11 cellular contexts compared by ENCODE assay signal in genomic region chr2:104447831-104448434, GRCh38.
DNase-seq lines count a peak whose midpoint lies in the region; FAIRE-seq and TF ChIP-seq lines count a peak whose summit lies in the region.
"Had no signal": no experiment of that assay in that cellular context is flagged by ENCODE, and none has a peak within 500 bp of the region (broad histone marks: within the 10 kb centered on the region; RNA-seq: fewer than 3 reads in every experiment).

No MANE protein-coding gene starts in this region.

- H3K9me3 ChIP-seq in left ventricle myocardium inferior (replicated peaks) (no peaks in the 10 kb centered on the region), Loucy (ENCODE audit: insufficient read depth, low read depth, low read length) (no peaks in the 10 kb centered on the region)
- H3K9me3 ChIP-seq: Peyer's patch, suprapubic skin had no signal

- H4K20me1 ChIP-seq in Loucy (ENCODE audit: insufficient read depth, low read length, poor library complexity, severe bottlenecking), result no peaks in the 10 kb centered on the region

- TF ChIP-seq POLR2A in GM12891 (IDR thresholded peaks at IDR 0.05; ENCODE audit: low read depth, low read length), result no peak

- no peaks in the 10 kb centered on the region for H3K9me2 ChIP-seq in Loucy (replicated peaks; ENCODE audit: low read depth, low read length)

- H3F3A ChIP-seq in Loucy (ENCODE audit: low read depth), result no peaks in the 10 kb centered on the region

- H3K4me2 ChIP-seq in Loucy (ENCODE audit: low read depth, low read length, poor library complexity, severe bottlenecking), result peak overlapping the region; percentile 71

- H3K4me3 ChIP-seq in left ventricle myocardium inferior (peak overlapping the region; percentile 45), Loucy (ENCODE audit: low read length, poor library complexity, severe bottlenecking) (peak overlapping the region; percentile 66)
- H3K4me3 ChIP-seq: Peyer's patch, suprapubic skin had no signal

- peak overlapping the region; percentile 99 for H2AFZ ChIP-seq in Loucy (ENCODE audit: low read length)

- H3K36me3 ChIP-seq in left ventricle myocardium inferior, result no peaks in the 10 kb centered on the region
- H3K36me3 ChIP-seq in Loucy (ENCODE audit: insufficient read depth, low read length), result no peaks in the 10 kb centered on the region
- H3K36me3 ChIP-seq: Peyer's patch, suprapubic skin had no signal

- FAIRE-seq in frontal cortex (lab: Jason Lieb, UNC) (peak; percentile 94), RCC 7860 (lab: Jason Lieb, UNC) (no peak), GM12891 (lab: Jason Lieb, UNC) (no peak)

- H3K4me1 ChIP-seq in left ventricle myocardium inferior (no peaks in the 10 kb centered on the region), Loucy (ENCODE audit: insufficient read depth, low read length, poor library complexity, severe bottlenecking) (peaks cover 5% of the 10 kb centered on the region)
- H3K4me1 ChIP-seq: Peyer's patch, suprapubic skin had no signal

- intact Hi-C loops in left ventricle myocardium inferior (cut with micrococcal nuclease) (no loop called here), cardiac septum (cut with DNase I) (no loop called here)

- H3K9ac ChIP-seq in Loucy (ENCODE audit: low read depth, low read length, poor library complexity, severe bottlenecking), result peak overlapping the region; percentile 7

- TF ChIP-seq CTCF in left ventricle myocardium inferior (IDR thresholded peaks at IDR 0.05; ENCODE audit: borderline replicate concordance) (no peak), Loucy (conservative IDR thresholded peaks at IDR 0.05; ENCODE audit: low read length) (peak; percentile 67)

- no peaks in the 10 kb centered on the region for H3K79me2 ChIP-seq in Loucy (ENCODE audit: insufficient read depth, low read length)

- H3K27ac ChIP-seq in left ventricle myocardium inferior (replicated peaks), result peak overlapping the region; percentile 9
- H3K27ac ChIP-seq: Peyer's patch, suprapubic skin had no signal

- DNase-seq in left ventricle myocardium inferior (no peak), cardiac septum (ENCODE audit: low spot score) (no peak), frontal cortex (ENCODE audit: low spot score in 2 of 2) (no peak), HK-2 (ENCODE audit: unreplicated experiment) (no peak), RCC 7860 (ENCODE audit: low spot score) (no peak), GM12891 (ENCODE audit: insufficient read length, low spot score) (no peak)
- DNase-seq in activated T-cell treated with anti-CD3 and anti-CD28 coated beads, Interleukin-2, amount 50 U/mL, for 1 hour, result no peak
- DNase-seq: foreskin melanocyte, Peyer's patch had no signal

- no peaks in the 10 kb centered on the region for H3K27me3 ChIP-seq in left ventricle myocardium inferior (ENCODE audit: low read depth)
- no peaks in the 10 kb centered on the region for H3K27me3 ChIP-seq in Loucy (ENCODE audit: insufficient read depth, low read length, poor library complexity, severe bottlenecking)
- H3K27me3 ChIP-seq: Peyer's patch, suprapubic skin had no signal

TF ChIP-seq in GM12891, 5 proteins besides CTCF, POLR2A, EP300 and RAD21:
- no peak for TF ChIP-seq TAF1 (IDR thresholded peaks at IDR 0.05; ENCODE audit: low read depth, low read length)
- no peak for TF ChIP-seq POLR2AphosphoS5 (IDR thresholded peaks at IDR 0.05; ENCODE audit: low read depth, low read length)
- no peak for TF ChIP-seq SPI1 (IDR thresholded peaks at IDR 0.05; ENCODE audit: low read depth, low read length)
- TF ChIP-seq PAX5 (IDR thresholded peaks at IDR 0.05; ENCODE audit: insufficient read depth, low read length, severe bottlenecking), result no peak
- TF ChIP-seq POU2F2 (IDR thresholded peaks at IDR 0.05; ENCODE audit: low read depth, low read length), result no peak
TF ChIP-seq in GM12891: peak in this region for 0.
